Comparison of ENCODE assay signal across 13 cellular contexts in the genomic region with DNA sequence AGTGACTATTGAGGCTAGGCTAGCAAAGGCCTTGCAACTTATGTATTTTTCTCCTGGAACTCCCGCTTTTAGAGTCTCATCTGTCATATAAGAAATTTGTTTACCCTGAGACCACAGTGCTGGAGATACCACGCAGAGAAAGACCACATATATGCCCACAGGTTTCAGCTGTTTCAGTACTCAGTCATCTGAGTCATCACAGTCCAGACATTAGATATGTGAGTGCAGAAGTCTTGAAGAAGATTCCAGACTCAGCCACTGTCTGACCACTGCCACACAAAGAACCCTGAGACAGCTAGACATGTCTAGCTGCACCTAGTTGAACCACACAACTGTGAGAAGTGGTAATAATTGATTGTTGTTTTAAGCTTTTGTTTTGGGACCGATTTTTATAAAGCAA.
DNase-seq lines count a peak whose midpoint lies in the region; ATAC-seq and TF ChIP-seq lines count a peak whose summit lies in the region.
"Had no signal": no experiment of that assay in that cellular context is flagged by ENCODE, and none has a peak within 500 bp of the region (broad histone marks: within the 10 kb centered on the region; RNA-seq: fewer than 3 reads in every experiment).

No MANE protein-coding gene starts in this region.

- no peak overlapping the region for H3K27ac ChIP-seq in GM23338 (ENCODE audit: low read depth)
- H3K27ac ChIP-seq: colonic mucosa, Peyer's patch had no signal

- H3K79me2 ChIP-seq in GM23338 (replicated peaks; ENCODE audit: insufficient read depth) = no peaks in the 10 kb centered on the region

- H3K4me3 ChIP-seq in GM23338 (no peak overlapping the region), fibroblast of pulmonary artery (replicated peaks; ENCODE audit: low read depth, low read length) (no peak overlapping the region)
- H3K4me3 ChIP-seq: colonic mucosa, Peyer's patch had no signal

- no peaks in the 10 kb centered on the region for H4K20me1 ChIP-seq in GM23338 (replicated peaks; ENCODE audit: insufficient read depth)

- H2AFZ ChIP-seq in GM23338 = peak overlapping the region; percentile 40; the same call in 1 of the 2 replicates

- H3K9me3 Mint-ChIP-seq in GM23338 = no peaks in the 10 kb centered on the region
- H3K9me3 Mint-ChIP-seq in activated naive CD4-positive, alpha-beta T cell treated with anti-CD3 and anti-CD28 coated beads, Interleukin-2, amount 10 ng/mL, durations not matched to agents 7 days and 5 days = no peaks in the 10 kb centered on the region
- no peaks in the 10 kb centered on the region for H3K9me3 Mint-ChIP-seq in activated CD8-positive, alpha-beta memory T cell treated with anti-CD3 and anti-CD28 coated beads, Interleukin-2, amount 10 ng/mL, durations not matched to agents 7 days and 5 days (ENCODE audit: low read depth)
- H3K9me3 Mint-ChIP-seq: activated CD4-positive, alpha-beta memory T cell treated with anti-CD3 and anti-CD28 coated beads for 36 hours had no signal

- no peaks in the 10 kb centered on the region for H3K27me3 ChIP-seq in GM23338 (ENCODE audit: insufficient read depth)
- H3K27me3 ChIP-seq: colonic mucosa, Peyer's patch had no signal

- ATAC-seq in GM18511 (IDR thresholded peaks at IDR 0.05; ENCODE audit: unreplicated experiment) (peak; percentile 82), GM23338 (no peak), HG03025 (IDR thresholded peaks at IDR 0.05; ENCODE audit: low FRiP score, unreplicated experiment) (no peak)
- ATAC-seq in activated CD8-positive, alpha-beta memory T cell treated with anti-CD3 and anti-CD28 coated beads, Interleukin-2, amount 10 ng/mL, durations not matched to agents 7 days and 5 days = no peak

- no peak overlapping the region for H3K27ac Mint-ChIP-seq in GM23338
- no peak overlapping the region for H3K27ac Mint-ChIP-seq in activated naive CD4-positive, alpha-beta T cell treated with anti-CD3 and anti-CD28 coated beads, Interleukin-2, amount 10 ng/mL, durations not matched to agents 7 days and 5 days
- H3K27ac Mint-ChIP-seq in activated CD8-positive, alpha-beta memory T cell treated with anti-CD3 and anti-CD28 coated beads, Interleukin-2, amount 10 ng/mL, durations not matched to agents 7 days and 5 days = no peak overlapping the region
- H3K27ac Mint-ChIP-seq: activated CD4-positive, alpha-beta memory T cell treated with anti-CD3 and anti-CD28 coated beads for 36 hours; B cell had no signal

- no peaks in the 10 kb centered on the region for H3K36me3 ChIP-seq in GM23338 (ENCODE audit: insufficient read depth)
- H3K36me3 ChIP-seq: colonic mucosa, Peyer's patch had no signal

- H3K9me2 ChIP-seq in GM23338 (ENCODE audit: insufficient read depth) = no peaks in the 10 kb centered on the region; the same call in 1 of the 2 replicates

- no peaks in the 10 kb centered on the region for H3K27me3 Mint-ChIP-seq in GM23338 (ENCODE audit: insufficient read depth, low read depth, poor library complexity)
- no peaks in the 10 kb centered on the region for H3K27me3 Mint-ChIP-seq in activated naive CD4-positive, alpha-beta T cell treated with anti-CD3 and anti-CD28 coated beads, Interleukin-2, amount 10 ng/mL, durations not matched to agents 7 days and 5 days
- H3K27me3 Mint-ChIP-seq in activated CD8-positive, alpha-beta memory T cell treated with anti-CD3 and anti-CD28 coated beads, Interleukin-2, amount 10 ng/mL, durations not matched to agents 7 days and 5 days = peaks cover 22% of the 10 kb centered on the region

- CTCF ChIA-PET in activated naive CD4-positive, alpha-beta T cell treated with anti-CD3 and anti-CD28 coated beads, Interleukin-2, amount 10 ng/mL, durations not matched to agents 7 days and 5 days (lab: Charles Lee) = no interaction called here
- CTCF ChIA-PET in activated CD8-positive, alpha-beta memory T cell treated with anti-CD3 and anti-CD28 coated beads, Interleukin-2, amount 10 ng/mL, durations not matched to agents 7 days and 5 days (lab: Charles Lee) = no interaction called here

- H3K4me2 ChIP-seq in GM23338 = no peak overlapping the region

- peaks cover 8% of the 10 kb centered on the region; the same call in 2 of the 3 replicates for H3K4me1 Mint-ChIP-seq in GM23338
- no peaks in the 10 kb centered on the region for H3K4me1 Mint-ChIP-seq in activated naive CD4-positive, alpha-beta T cell treated with anti-CD3 and anti-CD28 coated beads, Interleukin-2, amount 10 ng/mL, durations not matched to agents 7 days and 5 days
- no peaks in the 10 kb centered on the region for H3K4me1 Mint-ChIP-seq in activated CD8-positive, alpha-beta memory T cell treated with anti-CD3 and anti-CD28 coated beads, Interleukin-2, amount 10 ng/mL, durations not matched to agents 7 days and 5 days
- H3K4me1 Mint-ChIP-seq: B cell had no signal

- no peaks in the 10 kb centered on the region for H3K36me3 Mint-ChIP-seq in GM23338 (ENCODE audit: low read depth)
- H3K36me3 Mint-ChIP-seq in activated naive CD4-positive, alpha-beta T cell treated with anti-CD3 and anti-CD28 coated beads, Interleukin-2, amount 10 ng/mL, durations not matched to agents 7 days and 5 days = no peaks in the 10 kb centered on the region
- H3K36me3 Mint-ChIP-seq in activated CD8-positive, alpha-beta memory T cell treated with anti-CD3 and anti-CD28 coated beads, Interleukin-2, amount 10 ng/mL, durations not matched to agents 7 days and 5 days = no peaks in the 10 kb centered on the region
- H3K36me3 Mint-ChIP-seq: activated CD4-positive, alpha-beta memory T cell treated with anti-CD3 and anti-CD28 coated beads for 36 hours had no signal

- no peak overlapping the region for H3K4me3 Mint-ChIP-seq in GM23338
- H3K4me3 Mint-ChIP-seq in activated naive CD4-positive, alpha-beta T cell treated with anti-CD3 and anti-CD28 coated beads, Interleukin-2, amount 10 ng/mL, durations not matched to agents 7 days and 5 days = no peak overlapping the region
- no peak overlapping the region for H3K4me3 Mint-ChIP-seq in activated CD8-positive, alpha-beta memory T cell treated with anti-CD3 and anti-CD28 coated beads, Interleukin-2, amount 10 ng/mL, durations not matched to agents 7 days and 5 days
- H3K4me3 Mint-ChIP-seq: activated CD4-positive, alpha-beta memory T cell treated with anti-CD3 and anti-CD28 coated beads for 36 hours; B cell had no signal

- TF ChIP-seq CTCF in GM23338 (conservative IDR thresholded peaks at IDR 0.05; ENCODE audit: low read depth in 2 of 2) (no peak), fibroblast of pulmonary artery (IDR thresholded peaks at IDR 0.05; ENCODE audit: low read length, missing control alignments) (no peak)

- no peak for DNase-seq in GM23338 (ENCODE audit: low spot score)
- DNase-seq in LHCN-M2 (ENCODE audit: low read depth) = peak; percentile 87
- DNase-seq in fibroblast of pulmonary artery (ENCODE audit: low read depth) = peak; percentile 5
- no peak for DNase-seq in activated naive CD4-positive, alpha-beta T cell treated with anti-CD3 and anti-CD28 coated beads, Interleukin-2, amount 10 ng/mL, durations not matched to agents 7 days and 5 days
- DNase-seq in activated CD8-positive, alpha-beta memory T cell treated with anti-CD3 and anti-CD28 coated beads, Interleukin-2, amount 10 ng/mL, durations not matched to agents 7 days and 5 days = no peak
- no peak for DNase-seq in AML-193 (lab: John Stamatoyannopoulos, UW)
- DNase-seq: activated CD4-positive, alpha-beta memory T cell treated with anti-CD3 and anti-CD28 coated beads for 36 hours; activated naive CD4-positive, alpha-beta T cell treated with Interleukin-2 at 50 U/mL for 16 hours; colonic mucosa; Peyer's patch had no signal

- H3F3A ChIP-seq in GM23338 (replicated peaks; ENCODE audit: low read depth) = no peaks in the 10 kb centered on the region

- no peaks in the 10 kb centered on the region for H3K4me1 ChIP-seq in GM23338 (ENCODE audit: insufficient read depth)
- H3K4me1 ChIP-seq: colonic mucosa, Peyer's patch had no signal

TF ChIP-seq in GM23338, 12 proteins besides CTCF, POLR2A, EP300 and RAD21 (continues in another document):
- TF ChIP-seq, protein P1, sequence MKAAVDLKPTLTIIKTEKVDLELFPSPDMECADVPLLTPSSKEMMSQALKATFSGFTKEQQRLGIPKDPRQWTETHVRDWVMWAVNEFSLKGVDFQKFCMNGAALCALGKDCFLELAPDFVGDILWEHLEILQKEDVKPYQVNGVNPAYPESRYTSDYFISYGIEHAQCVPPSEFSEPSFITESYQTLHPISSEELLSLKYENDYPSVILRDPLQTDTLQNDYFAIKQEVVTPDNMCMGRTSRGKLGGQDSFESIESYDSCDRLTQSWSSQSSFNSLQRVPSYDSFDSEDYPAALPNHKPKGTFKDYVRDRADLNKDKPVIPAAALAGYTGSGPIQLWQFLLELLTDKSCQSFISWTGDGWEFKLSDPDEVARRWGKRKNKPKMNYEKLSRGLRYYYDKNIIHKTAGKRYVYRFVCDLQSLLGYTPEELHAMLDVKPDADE (IDR thresholded peaks at IDR 0.05) = no peak
- TF ChIP-seq ZNF331 (CRISPR knock-in tag; IDR thresholded peaks at IDR 0.05; ENCODE audit: low read depth) (no peak), EZH2 (IDR thresholded peaks at IDR 0.05; ENCODE audit: low read depth, unreplicated experiment) (no peak), STAT1 (IDR thresholded peaks at IDR 0.05; ENCODE audit: unreplicated experiment) (no peak), ZNF114 (CRISPR knock-in tag; IDR thresholded peaks at IDR 0.05) (no peak), NANOG (IDR thresholded peaks at IDR 0.05; ENCODE audit: borderline replicate concordance) (no peak)
- TF ChIP-seq, protein P2, sequence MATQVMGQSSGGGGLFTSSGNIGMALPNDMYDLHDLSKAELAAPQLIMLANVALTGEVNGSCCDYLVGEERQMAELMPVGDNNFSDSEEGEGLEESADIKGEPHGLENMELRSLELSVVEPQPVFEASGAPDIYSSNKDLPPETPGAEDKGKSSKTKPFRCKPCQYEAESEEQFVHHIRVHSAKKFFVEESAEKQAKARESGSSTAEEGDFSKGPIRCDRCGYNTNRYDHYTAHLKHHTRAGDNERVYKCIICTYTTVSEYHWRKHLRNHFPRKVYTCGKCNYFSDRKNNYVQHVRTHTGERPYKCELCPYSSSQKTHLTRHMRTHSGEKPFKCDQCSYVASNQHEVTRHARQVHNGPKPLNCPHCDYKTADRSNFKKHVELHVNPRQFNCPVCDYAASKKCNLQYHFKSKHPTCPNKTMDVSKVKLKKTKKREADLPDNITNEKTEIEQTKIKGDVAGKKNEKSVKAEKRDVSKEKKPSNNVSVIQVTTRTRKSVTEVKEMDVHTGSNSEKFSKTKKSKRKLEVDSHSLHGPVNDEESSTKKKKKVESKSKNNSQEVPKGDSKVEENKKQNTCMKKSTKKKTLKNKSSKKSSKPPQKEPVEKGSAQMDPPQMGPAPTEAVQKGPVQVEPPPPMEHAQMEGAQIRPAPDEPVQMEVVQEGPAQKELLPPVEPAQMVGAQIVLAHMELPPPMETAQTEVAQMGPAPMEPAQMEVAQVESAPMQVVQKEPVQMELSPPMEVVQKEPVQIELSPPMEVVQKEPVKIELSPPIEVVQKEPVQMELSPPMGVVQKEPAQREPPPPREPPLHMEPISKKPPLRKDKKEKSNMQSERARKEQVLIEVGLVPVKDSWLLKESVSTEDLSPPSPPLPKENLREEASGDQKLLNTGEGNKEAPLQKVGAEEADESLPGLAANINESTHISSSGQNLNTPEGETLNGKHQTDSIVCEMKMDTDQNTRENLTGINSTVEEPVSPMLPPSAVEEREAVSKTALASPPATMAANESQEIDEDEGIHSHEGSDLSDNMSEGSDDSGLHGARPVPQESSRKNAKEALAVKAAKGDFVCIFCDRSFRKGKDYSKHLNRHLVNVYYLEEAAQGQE (IDR thresholded peaks at IDR 0.05; ENCODE audit: unreplicated experiment) = no peak

Comparison
In these comparisons a context has a peak if more than half of its experiments do, and no peak if none do; other contexts are left out.
1. DNase-seq: peak in LHCN-M2 (single experiment) and fibroblast of pulmonary artery (single experiment); none in GM23338 (single experiment), activated naive CD4-positive, alpha-beta T cell treated with anti-CD3 and anti-CD28 coated beads, Interleukin-2, amount 10 ng/mL, durations not matched to agents 7 days and 5 days (single experiment), activated CD8-positive, alpha-beta memory T cell treated with anti-CD3 and anti-CD28 coated beads, Interleukin-2, amount 10 ng/mL, durations not matched to agents 7 days and 5 days (single experiment) and AML-193 (0 of 2).